Comparison of ENCODE assay signal across 8 cellular contexts in genomic region chr4:185202984-185203379, GRCh38. TPM values are rescaled to one million over a fixed set of nuclear protein-coding genes. Genes with fewer than 3 reads are reported as not detected.
DNase-seq lines count a peak whose midpoint lies in the region; ATAC-seq, FAIRE-seq and TF ChIP-seq lines count a peak whose summit lies in the region.

No MANE protein-coding gene starts in this region.

- H3K36me3 ChIP-seq in HAP-1 (replicated peaks), result no peaks in the 10 kb centered on the region
- no peaks in the 10 kb centered on the region for H3K36me3 ChIP-seq in SJCRH30
- H3K36me3 ChIP-seq in psoas muscle (ENCODE audit: insufficient read depth in 1 of 2, low read depth in 1 of 2), result no peaks in the 10 kb centered on the region

- TF ChIP-seq CTCF in CD4-positive, alpha-beta T cell (IDR thresholded peaks at IDR 0.05), result no peak
- TF ChIP-seq CTCF in epithelial cell of esophagus (IDR thresholded peaks at IDR 0.05; ENCODE audit: insufficient read depth, low read depth, low read length, missing control alignments), result no peak
- no peak for TF ChIP-seq CTCF in psoas muscle (IDR thresholded peaks at IDR 0.05)

- peak overlapping the region; percentile 43 for H3K4me3 ChIP-seq in HAP-1
- peak overlapping the region; percentile 77 for H3K4me3 ChIP-seq in SJCRH30
- H3K4me3 ChIP-seq in epithelial cell of esophagus (ENCODE audit: low read length), result peak overlapping the region; percentile 61
- peak overlapping the region; percentile 93 for H3K4me3 ChIP-seq in psoas muscle

- FAIRE-seq in urothelium cell line (lab: Jason Lieb, UNC) (no peak), frontal cortex (lab: Jason Lieb, UNC) (no peak)

- peak overlapping the region; percentile 98 for H3K4me3 Mint-ChIP-seq in CD4-positive, alpha-beta T cell

- ATAC-seq in CD4-positive, alpha-beta T cell (ENCODE audit: poor library complexity), result peak; percentile 2
- ATAC-seq in psoas muscle, result peak in 1 of 4 donors; percentile 5

- H3K27me3 ChIP-seq in CD4-positive, alpha-beta T cell (ENCODE audit: control insufficient read depth, insufficient read depth, low read length), result no peaks in the 10 kb centered on the region
- no peaks in the 10 kb centered on the region for H3K27me3 ChIP-seq in HAP-1 (ENCODE audit: low read depth)
- H3K27me3 ChIP-seq in SJCRH30, result no peaks in the 10 kb centered on the region
- H3K27me3 ChIP-seq in psoas muscle (ENCODE audit: insufficient read depth in 3 of 3, low read length in 2 of 3), result no peaks in the 10 kb centered on the region

- CTCF ChIA-PET in CD4-positive, alpha-beta T cell (lab: Charles Lee), result interaction anchor here (0.9 kb wide), 1 partner anchor 60 kb away, joined by 3 read pairs; the partner anchor contains the start of gene SLC25A4

- H3K27ac Mint-ChIP-seq in CD4-positive, alpha-beta T cell, result peak overlapping the region; percentile 89

- H3K27me3 Mint-ChIP-seq in CD4-positive, alpha-beta T cell, result no peaks in the 10 kb centered on the region

- H3K9me3 Mint-ChIP-seq in CD4-positive, alpha-beta T cell, result no peaks in the 10 kb centered on the region

- peaks cover 57% of the 10 kb centered on the region for H3K4me1 Mint-ChIP-seq in CD4-positive, alpha-beta T cell (ENCODE audit: low read depth)

- POLR2A ChIA-PET in CD4-positive, alpha-beta T cell (lab: Charles Lee), result interaction anchor here (0.6 to 2.2 kb wide), 4 partner anchors 20 to 222 kb away, joined by 3 to 7 read pairs (median 3); partner anchors contain the start of gene ANKRD37

- H3K4me1 ChIP-seq in HAP-1, result peaks cover 16% of the 10 kb centered on the region
- no peaks in the 10 kb centered on the region for H3K4me1 ChIP-seq in SJCRH30
- peaks cover 14% of the 10 kb centered on the region for H3K4me1 ChIP-seq in psoas muscle

- in situ Hi-C loops in HAP-1 (cut with MboI; ENCODE audit: low sequenced_read_pairs) (loop anchor here (10.0 kb wide), 1 partner anchor 192 kb away; the partner anchor contains the start of genes ANKRD37 and LRP2BP), G401 (cut with HindIII; ENCODE audit: low sequenced_read_pairs) (no loop called here)

- peak overlapping the region; percentile 89 for H3K27ac ChIP-seq in CD4-positive, alpha-beta T cell (ENCODE audit: low read depth, low read length)
- H3K27ac ChIP-seq in SJCRH30, result peak overlapping the region; percentile 59; the same call in 1 of the 2 replicates
- peak overlapping the region; percentile 99 for H3K27ac ChIP-seq in psoas muscle

- peak in 2 of 10 experiments; percentile 10 for DNase-seq in CD4-positive, alpha-beta T cell
- no peak for DNase-seq in HAP-1 (ENCODE audit: low spot score in 2 of 2)
- no peak for DNase-seq in SJCRH30
- DNase-seq in epithelial cell of esophagus (ENCODE audit: low read depth), result peak; percentile 20
- no peak for DNase-seq in psoas muscle
- DNase-seq in urothelium cell line (ENCODE audit: low spot score), result no peak
- DNase-seq in G401 (ENCODE audit: low spot score), result no peak
- DNase-seq in frontal cortex (ENCODE audit: low spot score in 2 of 2), result no peak

- intact Hi-C loops in CD4-positive, alpha-beta T cell (cut with DNase I, micrococcal nuclease), result loop anchor here (5.0 to 10.0 kb wide), 12 partner anchors 49 to 1758 kb away; partner anchors contain the start of genes UFSP2 (in 2 of the 2), ACSL1 (in 1 of the 2), ANKRD37 (in 1 of the 2) and CASP3 (in 1 of the 2)
- intact Hi-C loops in psoas muscle (cut with DNase I), result loop anchor here in 1 of 2 donors (10.0 kb wide), 2 partner anchors 192 to 832 kb away; partner anchors contain the start of genes ANKRD37 and LRP2BP

- 73 to 80% (median 79%) methylated on average over 7 of the region's 7 CpGs for WGBS in psoas muscle, 3 donors

- no peaks in the 10 kb centered on the region for H3K9me3 ChIP-seq in CD4-positive, alpha-beta T cell (ENCODE audit: control insufficient read depth, low read length)
- H3K9me3 ChIP-seq in HAP-1, result no peaks in the 10 kb centered on the region
- no peaks in the 10 kb centered on the region for H3K9me3 ChIP-seq in SJCRH30 (replicated peaks)
- H3K9me3 ChIP-seq in psoas muscle, result no peaks in the 10 kb centered on the region

- H3K36me3 Mint-ChIP-seq in CD4-positive, alpha-beta T cell (ENCODE audit: low read depth), result peaks cover 26% of the 10 kb centered on the region

RNA-seq across cellular contexts. Expression of gene CFAP97, which starts 0.8 kb away (rescaled TPM):
- total RNA-seq in CD4-positive, alpha-beta T cell, result 10 to 100 TPM; 24.5 to 26.6 TPM
- 18.2 and 19.7 TPM in 2 replicates for total RNA-seq in SJCRH30 (2014; rRNA removed; shearing (Covaris generic))
- 10 to 100 TPM; 10.1 to 20.3 (median 11.3) TPM for total RNA-seq in psoas muscle
- polyA plus RNA-seq in psoas muscle, result 1 to 10 TPM; 3.0 to 7.7 (median 7.5) TPM
- 11.8 and 25.8 TPM in 2 replicates for total RNA-seq in G401 (2014; rRNA removed; shearing (Covaris generic))
- 62.4 TPM for total RNA-seq in frontal cortex

RNA-seq across cellular contexts. Expression of gene SNX25, which starts 6.4 kb away (rescaled TPM):
- 1 to 10 TPM; 7.9 to 9.1 TPM for total RNA-seq in CD4-positive, alpha-beta T cell
- total RNA-seq in SJCRH30 (2014; rRNA removed; shearing (Covaris generic)), result 16.8 and 17.7 TPM in 2 replicates
- total RNA-seq in psoas muscle (10 to 100 TPM in 2 of 4 donors, 1 to 10 TPM in 2; 9.1 to 12.0 (median 10.3) TPM), frontal cortex (55.4 TPM)
- polyA plus RNA-seq in psoas muscle, result 10 to 100 TPM in 1 of 3 donors, 1 to 10 TPM in 2; 5.3 to 13.0 (median 6.1) TPM
- total RNA-seq in G401 (2014; rRNA removed; shearing (Covaris generic)), result 12.4 and 13.7 TPM in 2 replicates

RNA-seq across cellular contexts. Expression of gene SLC25A4, which starts 59.9 kb away (rescaled TPM):
- 1 to 10 TPM; 4.1 TPM for total RNA-seq in CD4-positive, alpha-beta T cell
- 11.0 and 16.0 TPM in 2 replicates for total RNA-seq in SJCRH30 (2014; rRNA removed; shearing (Covaris generic))
- total RNA-seq in psoas muscle (1,000 to 10,000 TPM in 1 of 4 donors, 100 to 1,000 TPM in 3; 384 to 1,107 (median 729) TPM), frontal cortex (35.1 TPM)
- 100 to 1,000 TPM; 609 to 934 (median 795) TPM for polyA plus RNA-seq in psoas muscle
- total RNA-seq in G401 (2014; rRNA removed; shearing (Covaris generic)), result 20.6 and 21.2 TPM in 2 replicates

Comparison
In these comparisons a context has a peak if more than half of its experiments do, and no peak if none do; other contexts are left out.
1. H3K4me3 ChIP-seq: peak in every context shown above with its lines; median percentile 93 in psoas muscle; 77 in SJCRH30; 61 in epithelial cell of esophagus; 43 in HAP-1.
2. RNA of gene SLC25A4, which starts 59.9 kb away (total RNA-seq): 384 to 1,107 TPM in psoas muscle; 35.1 TPM in frontal cortex (single experiment), 20.6 to 21.2 TPM in G401, 11.0 to 16.0 TPM in SJCRH30 and 4.1 TPM in CD4-positive, alpha-beta T cell; every median in the first group is over 10 times any median in the second.
3. Peak in every context shown above with its lines, with median percentiles within 50 percentile points of each other: H3K27ac ChIP-seq.